ENCODE assay signal across 8 cellular contexts in genomic region chr4:101019941-101020401, GRCh38.
A peak's percentile ranks its signal among the peaks of the same experiment; 100 is the strongest.
DNase-seq lines count a peak whose midpoint lies in the region; ATAC-seq and TF ChIP-seq lines count a peak whose summit lies in the region.

No MANE protein-coding gene starts in this region.

- no peaks in the 10 kb centered on the region for H3K27me3 Mint-ChIP-seq in activated naive CD8-positive, alpha-beta T cell treated with anti-CD3 and anti-CD28 coated beads, Interleukin-2, amount 50 U/mL, for 24 hours
- H3K27me3 Mint-ChIP-seq in nephron progenitor cell (ENCODE audit: low read depth, poor library complexity): no peaks in the 10 kb centered on the region

- peak; percentile 29 for DNase-seq in A172 (ENCODE audit: low spot score)
- DNase-seq in activated naive CD8-positive, alpha-beta T cell treated with anti-CD3 and anti-CD28 coated beads, Interleukin-2, amount 50 U/mL, for 24 hours: no peak
- DNase-seq in stimulated activated effector memory CD8-positive, alpha-beta T cell treated with anti-CD3 and anti-CD28 coated beads, Interleukin-12 subunit alpha, Interleukin-12 subunit beta, amount 100 ng/mL, for 72 hours (ENCODE audit: low spot score in 2 of 2): peak in 1 of 2 donors; percentile 64
- DNase-seq in NCI-H524 (lab: John Stamatoyannopoulos, UW): no peak
- DNase-seq in AG08396 (ENCODE audit: low spot score): no peak
- DNase-seq in nephron progenitor cell: no peak

- ATAC-seq in GM19328 (IDR thresholded peaks at IDR 0.05; ENCODE audit: unreplicated experiment) (peak; percentile 37), HG03159 (IDR thresholded peaks at IDR 0.05; ENCODE audit: unreplicated experiment) (peak; percentile 56)
- ATAC-seq in activated naive CD8-positive, alpha-beta T cell treated with anti-CD3 and anti-CD28 coated beads, Interleukin-2, amount 50 U/mL, for 24 hours: peak; percentile 51
- ATAC-seq in stimulated activated effector memory CD8-positive, alpha-beta T cell treated with anti-CD3 and anti-CD28 coated beads, Interleukin-12 subunit alpha, Interleukin-12 subunit beta, amount 100 ng/mL, for 72 hours: peak; percentile 73

- H3K27ac Mint-ChIP-seq in activated naive CD8-positive, alpha-beta T cell treated with anti-CD3 and anti-CD28 coated beads, Interleukin-2, amount 50 U/mL, for 24 hours: peak overlapping the region; percentile 21
- H3K27ac Mint-ChIP-seq in stimulated activated effector memory CD8-positive, alpha-beta T cell treated with anti-CD3 and anti-CD28 coated beads, Interleukin-12 subunit alpha, Interleukin-12 subunit beta, amount 100 ng/mL, for 72 hours: peak overlapping the region; percentile 90
- no peak overlapping the region for H3K27ac Mint-ChIP-seq in nephron progenitor cell

- peak overlapping the region; percentile 35 for H3K4me3 Mint-ChIP-seq in activated naive CD8-positive, alpha-beta T cell treated with anti-CD3 and anti-CD28 coated beads, Interleukin-2, amount 50 U/mL, for 24 hours
- H3K4me3 Mint-ChIP-seq in stimulated activated effector memory CD8-positive, alpha-beta T cell treated with anti-CD3 and anti-CD28 coated beads, Interleukin-12 subunit alpha, Interleukin-12 subunit beta, amount 100 ng/mL, for 72 hours: peak overlapping the region; percentile 27
- H3K4me3 Mint-ChIP-seq in nephron progenitor cell: no peak overlapping the region

- peaks cover 70% of the 10 kb centered on the region for H3K4me1 Mint-ChIP-seq in activated naive CD8-positive, alpha-beta T cell treated with anti-CD3 and anti-CD28 coated beads, Interleukin-2, amount 50 U/mL, for 24 hours
- peaks cover 69% of the 10 kb centered on the region for H3K4me1 Mint-ChIP-seq in stimulated activated effector memory CD8-positive, alpha-beta T cell treated with anti-CD3 and anti-CD28 coated beads, Interleukin-12 subunit alpha, Interleukin-12 subunit beta, amount 100 ng/mL, for 72 hours
- H3K4me1 Mint-ChIP-seq in nephron progenitor cell: no peaks in the 10 kb centered on the region

- no peaks in the 10 kb centered on the region for H3K9me3 Mint-ChIP-seq in activated naive CD8-positive, alpha-beta T cell treated with anti-CD3 and anti-CD28 coated beads, Interleukin-2, amount 50 U/mL, for 24 hours
- no peaks in the 10 kb centered on the region for H3K9me3 Mint-ChIP-seq in stimulated activated effector memory CD8-positive, alpha-beta T cell treated with anti-CD3 and anti-CD28 coated beads, Interleukin-12 subunit alpha, Interleukin-12 subunit beta, amount 100 ng/mL, for 72 hours
- no peaks in the 10 kb centered on the region for H3K9me3 Mint-ChIP-seq in nephron progenitor cell

- TF ChIP-seq CTCF in nephron progenitor cell (IDR thresholded peaks at IDR 0.05): no peak

- H3K36me3 Mint-ChIP-seq in activated naive CD8-positive, alpha-beta T cell treated with anti-CD3 and anti-CD28 coated beads, Interleukin-2, amount 50 U/mL, for 24 hours (ENCODE audit: low read depth): peaks cover 5% of the 10 kb centered on the region
- peaks cover 12% of the 10 kb centered on the region for H3K36me3 Mint-ChIP-seq in stimulated activated effector memory CD8-positive, alpha-beta T cell treated with anti-CD3 and anti-CD28 coated beads, Interleukin-12 subunit alpha, Interleukin-12 subunit beta, amount 100 ng/mL, for 72 hours
- peaks cover 10% of the 10 kb centered on the region for H3K36me3 Mint-ChIP-seq in nephron progenitor cell (ENCODE audit: low read depth)
